Comparison of ENCODE assay signal across 13 cellular contexts in genomic region chr18:41744664-41745063, GRCh38.
DNase-seq lines count a peak whose midpoint lies in the region; ATAC-seq and TF ChIP-seq lines count a peak whose summit lies in the region.
"Had no signal": no experiment of that assay in that cellular context is flagged by ENCODE, and none has a peak within 500 bp of the region (broad histone marks: within the 10 kb centered on the region; RNA-seq: fewer than 3 reads in every experiment).

No MANE protein-coding gene starts in this region.

- peaks cover 8% of the 10 kb centered on the region for H3K9me3 Mint-ChIP-seq in activated naive CD8-positive, alpha-beta T cell treated with anti-CD3 and anti-CD28 coated beads, Interleukin-2, amount 50 U/mL, for 24 hours
- H3K9me3 Mint-ChIP-seq: activated naive CD4-positive, alpha-beta T cell treated with anti-CD3 and anti-CD28 coated beads, Interleukin-2, amount 50 U/mL, for 72 hours; CD14-positive monocyte had no signal

- TF ChIP-seq RAD21 in SK-N-SH (IDR thresholded peaks at IDR 0.05; ENCODE audit: low read length) = no peak; the same call in 1 of the 2 replicates

- no peaks in the 10 kb centered on the region for H3K36me3 Mint-ChIP-seq in activated naive CD8-positive, alpha-beta T cell treated with anti-CD3 and anti-CD28 coated beads, Interleukin-2, amount 50 U/mL, for 24 hours (ENCODE audit: low read depth)
- H3K36me3 Mint-ChIP-seq: activated naive CD4-positive, alpha-beta T cell treated with anti-CD3 and anti-CD28 coated beads, Interleukin-2, amount 50 U/mL, for 72 hours; CD14-positive monocyte had no signal

- CTCF ChIA-PET in SK-N-SH (lab: Yijun Ruan, JAX) = interaction anchor here (0.7 to 5.0 kb wide), 7 partner anchors 13 to 366 kb away, joined by 3 to 18 read pairs (median 3); no protein-coding TSS in a partner anchor

- H3K79me2 ChIP-seq in SK-N-SH (ENCODE audit: insufficient read depth) = no peaks in the 10 kb centered on the region

- no peak overlapping the region for H3K4me3 ChIP-seq in SK-N-SH (ENCODE audit: low read depth in 2 of 2, low read length in 1 of 2)
- peak overlapping the region; percentile 58; the same call in 1 of the 2 replicates for H3K4me3 ChIP-seq in iPS-20b (ENCODE audit: low read length)
- no peak overlapping the region for H3K4me3 ChIP-seq in skeletal muscle satellite cell (ENCODE audit: low read length)
- H3K4me3 ChIP-seq: gastroesophageal sphincter had no signal

- no peaks in the 10 kb centered on the region for H4K20me1 ChIP-seq in SK-N-SH (ENCODE audit: insufficient read depth)

- H3K4me1 ChIP-seq in SK-N-SH (ENCODE audit: control insufficient read depth in 1 of 2, insufficient read depth in 2 of 2, low read depth in 1 of 2, low read length in 1 of 2) (peaks cover 0 to 7% of the 10 kb centered on the region in 2 experiments; a peak in 2 of 4 replicates), iPS-20b (ENCODE audit: insufficient read depth, low read length) (peaks cover 30% of the 10 kb centered on the region; the same call in 1 of the 2 replicates), skeletal muscle satellite cell (ENCODE audit: control insufficient read depth, insufficient read depth, low read length) (no peaks in the 10 kb centered on the region)
- H3K4me1 ChIP-seq: gastroesophageal sphincter had no signal

- no peaks in the 10 kb centered on the region for H3K9me2 ChIP-seq in SK-N-SH

- H3K9ac ChIP-seq in SK-N-SH (no peak overlapping the region), iPS-20b (ENCODE audit: low read depth, low read length) (peak overlapping the region; percentile 64), skeletal muscle satellite cell (ENCODE audit: low read depth, low read length) (no peak overlapping the region)

- no peak for ATAC-seq in activated naive CD8-positive, alpha-beta T cell treated with anti-CD3 and anti-CD28 coated beads, Interleukin-2, amount 50 U/mL, for 24 hours
- ATAC-seq: activated CD4-positive, alpha-beta T cell treated with anti-CD3 and anti-CD28 coated beads for 36 hours; gastroesophageal sphincter had no signal

- POLR2A ChIA-PET in SK-N-SH (lab: Yijun Ruan, JAX) = no interaction called here

- TF ChIP-seq CTCF in SK-N-SH (IDR thresholded peaks at IDR 0.05) = no peak

- no peaks in the 10 kb centered on the region for H3K27me3 Mint-ChIP-seq in activated naive CD8-positive, alpha-beta T cell treated with anti-CD3 and anti-CD28 coated beads, Interleukin-2, amount 50 U/mL, for 24 hours

- no peak overlapping the region for H3K27ac Mint-ChIP-seq in activated naive CD8-positive, alpha-beta T cell treated with anti-CD3 and anti-CD28 coated beads, Interleukin-2, amount 50 U/mL, for 24 hours
- H3K27ac Mint-ChIP-seq: activated CD4-positive, alpha-beta T cell treated with anti-CD3 and anti-CD28 coated beads for 36 hours; activated naive CD4-positive, alpha-beta T cell treated with anti-CD3 and anti-CD28 coated beads, Interleukin-2, amount 50 U/mL, for 72 hours; CD14-positive monocyte had no signal

- H3K27me3 ChIP-seq in SK-N-SH (ENCODE audit: insufficient read depth) = no peaks in the 10 kb centered on the region
- no peaks in the 10 kb centered on the region for H3K27me3 ChIP-seq in iPS-20b (ENCODE audit: insufficient read depth, low read length)
- peaks cover 19% of the 10 kb centered on the region for H3K27me3 ChIP-seq in skeletal muscle satellite cell (ENCODE audit: control insufficient read depth, insufficient read depth, low read length)

- no peaks in the 10 kb centered on the region for H3F3A ChIP-seq in SK-N-SH (replicated peaks; ENCODE audit: insufficient read depth)

- H3K9me3 ChIP-seq in SK-N-SH (no peaks in the 10 kb centered on the region), iPS-20b (ENCODE audit: insufficient read depth, low read depth, low read length) (no peaks in the 10 kb centered on the region), skeletal muscle satellite cell (replicated peaks; ENCODE audit: low read length) (no peaks in the 10 kb centered on the region)
- H3K9me3 ChIP-seq: gastroesophageal sphincter had no signal

- peak; percentile 6 to 30 for DNase-seq in NCI-H2081 (lab: John Stamatoyannopoulos, UW)
- no peak for DNase-seq in NCI-H2081 treated with DMSO at 0.1 percent for 48 hours (lab: John Stamatoyannopoulos, UW)
- peak; percentile 17 for DNase-seq in SK-N-SH
- DNase-seq in kidney tubule cell (ENCODE audit: low spot score) = no peak
- DNase-seq in SW 1271 (lab: John Stamatoyannopoulos, UW) = no peak
- no peak for DNase-seq in activated naive CD8-positive, alpha-beta T cell treated with anti-CD3 and anti-CD28 coated beads, Interleukin-2, amount 50 U/mL, for 24 hours
- DNase-seq: stimulated activated CD4-positive, alpha-beta T cell treated with anti-CD3 and anti-CD28 coated beads, Interleukin-12 subunit alpha, Interleukin-12 subunit beta, amount 100 ng/mL, for 4 hours had no signal

- no peak overlapping the region for H3K4me2 ChIP-seq in SK-N-SH
- H3K4me2 ChIP-seq in skeletal muscle satellite cell (ENCODE audit: low read length) = peak overlapping the region; percentile 4

- H3K27ac ChIP-seq in SK-N-SH (ENCODE audit: low read depth in 2 of 2, low read length in 1 of 2) = peak overlapping the region in 1 of 2 experiments; percentile 69; a peak in 1 of 4 replicates
- H3K27ac ChIP-seq in iPS-20b (ENCODE audit: low read length) = no peak overlapping the region
- H3K27ac ChIP-seq: gastroesophageal sphincter had no signal

- no peak overlapping the region for H3K4me3 Mint-ChIP-seq in activated naive CD8-positive, alpha-beta T cell treated with anti-CD3 and anti-CD28 coated beads, Interleukin-2, amount 50 U/mL, for 24 hours
- H3K4me3 Mint-ChIP-seq: activated CD4-positive, alpha-beta T cell treated with anti-CD3 and anti-CD28 coated beads for 36 hours; CD14-positive monocyte had no signal

- peak overlapping the region; percentile 67; the same call in 1 of the 2 replicates for H2AFZ ChIP-seq in SK-N-SH (ENCODE audit: low read depth)

- no peaks in the 10 kb centered on the region for H3K4me1 Mint-ChIP-seq in activated naive CD8-positive, alpha-beta T cell treated with anti-CD3 and anti-CD28 coated beads, Interleukin-2, amount 50 U/mL, for 24 hours
- H3K4me1 Mint-ChIP-seq: activated CD4-positive, alpha-beta T cell treated with anti-CD3 and anti-CD28 coated beads for 36 hours; CD14-positive monocyte had no signal

- 52% methylated on average over 4 of the region's 4 CpGs for WGBS in SK-N-SH (ENCODE audit: low lambda C conversion rate)

- no peak for TF ChIP-seq EP300 in SK-N-SH (IDR thresholded peaks at IDR 0.05; ENCODE audit: borderline replicate concordance in 1 of 2, low read depth in 1 of 2, low read length in 1 of 2)

- H3K36me3 ChIP-seq in SK-N-SH (replicated peaks in 1 of 2; ENCODE audit: control insufficient read depth in 1 of 2, insufficient read depth in 2 of 2, low read length in 1 of 2) = no peaks in the 10 kb centered on the region
- no peaks in the 10 kb centered on the region for H3K36me3 ChIP-seq in iPS-20b (ENCODE audit: insufficient read depth, low read depth, low read length)
- H3K36me3 ChIP-seq in skeletal muscle satellite cell (ENCODE audit: insufficient read depth, low read length) = no peaks in the 10 kb centered on the region
- H3K36me3 ChIP-seq: gastroesophageal sphincter had no signal

TF ChIP-seq in SK-N-SH, 30 proteins besides CTCF, POLR2A, EP300 and RAD21 (continues in another document):
- TF ChIP-seq ZBTB33 (IDR thresholded peaks at IDR 0.05; ENCODE audit: borderline replicate concordance, low read depth) (no peak), RCOR1 (IDR thresholded peaks at IDR 0.05; ENCODE audit: low read length) (no peak), ELF1 (IDR thresholded peaks at IDR 0.05) (no peak), FOXJ3 (CRISPR knock-in tag; IDR thresholded peaks at IDR 0.05) (no peak), FOSL2 (IDR thresholded peaks at IDR 0.05; ENCODE audit: borderline replicate concordance, low read depth) (no peak), TEAD4 (IDR thresholded peaks at IDR 0.05; ENCODE audit: borderline replicate concordance, insufficient read depth) (no peak), USF1 (IDR thresholded peaks at IDR 0.05; ENCODE audit: borderline replicate concordance, low read depth) (no peak), PBX3 (IDR thresholded peaks at IDR 0.05) (no peak), MXI1 (IDR thresholded peaks at IDR 0.05; ENCODE audit: low read depth, low read length) (no peak), FOXM1 (IDR thresholded peaks at IDR 0.05; ENCODE audit: low read depth) (no peak), GATA2 (CRISPR knock-in tag; IDR thresholded peaks at IDR 0.05) (no peak), NFIC (IDR thresholded peaks at IDR 0.05; ENCODE audit: borderline replicate concordance) (no peak), RXRA (IDR thresholded peaks at IDR 0.05; ENCODE audit: borderline replicate concordance, low read depth) (no peak), JUND (IDR thresholded peaks at IDR 0.05) (no peak)

Comparison
In these comparisons a context has a peak if more than half of its experiments do, and no peak if none do; other contexts are left out.
1. DNase-seq: peak in NCI-H2081 (2 of 2) and SK-N-SH (single experiment); none in NCI-H2081 treated with DMSO at 0.1 percent for 48 hours (single experiment), kidney tubule cell (single experiment), SW 1271 (0 of 2) and activated naive CD8-positive, alpha-beta T cell treated with anti-CD3 and anti-CD28 coated beads, Interleukin-2, amount 50 U/mL, for 24 hours (single experiment).